In genomic region chr1:9903801-9904527, GRCh38 we compare ENCODE assay signal across 25 cellular contexts. TPM values are rescaled to one million over a fixed set of nuclear protein-coding genes. Genes with fewer than 3 reads are reported as not detected.
DNase-seq lines count a peak whose midpoint lies in the region; ATAC-seq, FAIRE-seq and TF ChIP-seq lines count a peak whose summit lies in the region.
"Had no signal": no experiment of that assay in that cellular context is flagged by ENCODE, and none has a peak within 500 bp of the region (broad histone marks: within the 10 kb centered on the region; RNA-seq: fewer than 3 reads in every experiment).

No MANE protein-coding gene starts in this region.

- intact Hi-C loops in natural killer cell (cut with micrococcal nuclease): no loop called here
- intact Hi-C loops in K562 (cut with micrococcal nuclease): no loop called here
- intact Hi-C loops in A673 (cut with micrococcal nuclease; ENCODE audit: unreplicated experiment): no loop called here

- no peaks in the 10 kb centered on the region for H3K9me3 Mint-ChIP-seq in natural killer cell treated with Interleukin-12 subunit alpha and Interleukin-12 subunit beta and Interleukin-15 and Interleukin-18, amount 100 ng/mL, for 72 hours
- H3K9me3 Mint-ChIP-seq in natural killer cell: no peaks in the 10 kb centered on the region
- no peaks in the 10 kb centered on the region for H3K9me3 Mint-ChIP-seq in stimulated activated naive CD8-positive, alpha-beta T cell treated with anti-CD3 and anti-CD28 coated beads, Interleukin-15, amount 100 ng/mL, for 72 hours
- H3K9me3 Mint-ChIP-seq: activated B cell treated with CpG ODN at 0.5 μM for 24 hours had no signal

- H4K20me1 ChIP-seq in K562 (replicated peaks; ENCODE audit: control insufficient read depth, insufficient read depth, low read length): peaks cover 7% of the 10 kb centered on the region; the same call in 1 of the 2 replicates

- no peak for TF ChIP-seq EP300 in K562 (IDR thresholded peaks at IDR 0.05; ENCODE audit: low read length)

- ATAC-seq in natural killer cell treated with Interleukin-12 subunit alpha and Interleukin-12 subunit beta and Interleukin-15 and Interleukin-18, amount 100 ng/mL, for 72 hours: peak; percentile 53 to 89
- no peak for ATAC-seq in natural killer cell
- ATAC-seq in K562: no peak
- ATAC-seq in stimulated activated naive CD8-positive, alpha-beta T cell treated with anti-CD3 and anti-CD28 coated beads, Interleukin-15, amount 100 ng/mL, for 72 hours: peak; percentile 88
- ATAC-seq: A549, left lobe of liver, SK-N-SH treated with all-trans-retinoic acid at 6 μM for 48 hours had no signal

- H3K9me3 ChIP-seq in K562 (replicated peaks; ENCODE audit: control insufficient read depth, insufficient read depth, low read depth, low read length) (no peaks in the 10 kb centered on the region), A673 (ENCODE audit: low read depth, low read length, poor library complexity, severe bottlenecking) (no peaks in the 10 kb centered on the region), MG63 (no peaks in the 10 kb centered on the region)
- H3K9me3 ChIP-seq: A549, BLaER1, Caco-2, prostate gland, suprapubic skin had no signal

- H3K27me3 Mint-ChIP-seq in natural killer cell treated with Interleukin-12 subunit alpha and Interleukin-12 subunit beta and Interleukin-15 and Interleukin-18, amount 100 ng/mL, for 72 hours: no peaks in the 10 kb centered on the region
- no peaks in the 10 kb centered on the region for H3K27me3 Mint-ChIP-seq in natural killer cell (ENCODE audit: low read depth in 2 of 2)
- no peaks in the 10 kb centered on the region for H3K27me3 Mint-ChIP-seq in stimulated activated naive CD8-positive, alpha-beta T cell treated with anti-CD3 and anti-CD28 coated beads, Interleukin-15, amount 100 ng/mL, for 72 hours
- H3K27me3 Mint-ChIP-seq: activated B cell treated with CpG ODN at 0.5 μM for 24 hours had no signal

- in situ Hi-C loops in K562 (cut with MboI): no loop called here

- H3K27ac ChIP-seq in K562 (ENCODE audit: extremely low read depth, low read depth, low read length) (no peak overlapping the region), A673 (ENCODE audit: low read depth, low read length, poor library complexity, severe bottlenecking) (no peak overlapping the region)
- H3K27ac ChIP-seq: A549, BLaER1, coronary artery, HL-60, prostate gland had no signal

- H3K36me3 ChIP-seq in K562 (ENCODE audit: control insufficient read depth, insufficient read depth, low read length) (no peaks in the 10 kb centered on the region), A673 (ENCODE audit: insufficient read depth, low read length, poor library complexity, severe bottlenecking) (no peaks in the 10 kb centered on the region), MG63 (no peaks in the 10 kb centered on the region)
- H3K36me3 ChIP-seq: BLaER1, prostate gland, suprapubic skin had no signal

- DNase-seq in activated CD4-positive, alpha-beta T cell treated with anti-CD3 and anti-CD28 coated beads, Interleukin-2, amount 50 U/mL, for 48 hours: peak; percentile 33 to 49
- no peak for DNase-seq in activated CD4-positive, alpha-beta T cell treated with anti-CD3 and anti-CD28 coated beads, Interleukin-2, amount 50 U/mL, for 1 hour
- DNase-seq in natural killer cell treated with Interleukin-12 subunit alpha and Interleukin-12 subunit beta and Interleukin-15 and Interleukin-18, amount 100 ng/mL, for 72 hours (ENCODE audit: low spot score): no peak
- DNase-seq in natural killer cell: no peak
- no peak for DNase-seq in K562 (ENCODE audit: extremely low read depth in 1 of 4, low spot score in 3 of 4)
- no peak for DNase-seq in stimulated activated naive CD8-positive, alpha-beta T cell treated with anti-CD3 and anti-CD28 coated beads, Interleukin-15, amount 100 ng/mL, for 72 hours
- no peak for DNase-seq in A673 (ENCODE audit: low spot score)
- no peak for DNase-seq in MG63
- DNase-seq: activated B cell treated with CpG ODN at 0.5 μM for 24 hours; activated CD8-positive, alpha-beta memory T cell treated with anti-CD3 and anti-CD28 coated beads, Interleukin-2, amount 50 U/mL, for 48 hours; Caco-2; MM.1S; NCI-H1436; NCI-H524 treated with DMSO at 0.1 percent for 48 hours; RPMI8226 had no signal

- TF ChIP-seq POLR2A in K562 (conservative IDR thresholded peaks at IDR 0.05): no peak

- peak overlapping the region; percentile 54 to 64 for H3K27ac Mint-ChIP-seq in natural killer cell treated with Interleukin-12 subunit alpha and Interleukin-12 subunit beta and Interleukin-15 and Interleukin-18, amount 100 ng/mL, for 72 hours
- H3K27ac Mint-ChIP-seq in natural killer cell: peak overlapping the region in 1 of 2 donors; percentile 48
- peak overlapping the region in 1 of 2 donors; percentile 49 for H3K27ac Mint-ChIP-seq in stimulated activated naive CD8-positive, alpha-beta T cell treated with anti-CD3 and anti-CD28 coated beads, Interleukin-15, amount 100 ng/mL, for 72 hours
- H3K27ac Mint-ChIP-seq: activated B cell treated with CpG ODN at 0.5 μM for 24 hours had no signal

- peaks cover 5% of the 10 kb centered on the region; the same call in 2 of the 3 replicates for H3K79me2 ChIP-seq in K562 (ENCODE audit: control insufficient read depth, insufficient read depth, low read length)

- H3K4me1 ChIP-seq in K562 (replicated peaks in 1 of 2; ENCODE audit: control insufficient read depth in 2 of 2, insufficient read depth in 2 of 2, low read length in 2 of 2): peaks cover 23 to 33% of the 10 kb centered on the region in 2 experiments; a peak in 4 of 5 replicates
- H3K4me1 ChIP-seq in A673 (ENCODE audit: insufficient read depth, low read length, poor library complexity, severe bottlenecking): peaks cover 6% of the 10 kb centered on the region

- CTCF ChIA-PET in K562 (lab: Yijun Ruan, JAX; ENCODE audit: low intra/inter-chr PET ratio) (no interaction called here), A673 (lab: Charles Lee) (no interaction called here)

- peaks cover 3% of the 10 kb centered on the region for H3K9me1 ChIP-seq in K562 (ENCODE audit: control insufficient read depth, insufficient read depth, low read length)

- H3K9ac ChIP-seq in K562 (ENCODE audit: insufficient read depth in 1 of 2, low read depth in 2 of 2, low read length in 2 of 2): no peak overlapping the region
- H3K9ac ChIP-seq: BLaER1 had no signal

- H3K4me2 ChIP-seq in K562 (ENCODE audit: insufficient read depth, low read length): no peak overlapping the region
- H3K4me2 ChIP-seq: A549, BLaER1 had no signal

- no peak for TF ChIP-seq RAD21 in K562 (CRISPR knock-in tag; conservative IDR thresholded peaks at IDR 0.05 in 1 of 2, IDR thresholded peaks at IDR 0.05 in 1 of 2)

- H3K4me1 Mint-ChIP-seq in natural killer cell treated with Interleukin-12 subunit alpha and Interleukin-12 subunit beta and Interleukin-15 and Interleukin-18, amount 100 ng/mL, for 72 hours (ENCODE audit: low read depth in 2 of 2): peaks cover 34 to 49% of the 10 kb centered on the region in 2 donors
- H3K4me1 Mint-ChIP-seq in natural killer cell: peaks cover 40 to 53% of the 10 kb centered on the region in 2 donors
- H3K4me1 Mint-ChIP-seq in stimulated activated naive CD8-positive, alpha-beta T cell treated with anti-CD3 and anti-CD28 coated beads, Interleukin-15, amount 100 ng/mL, for 72 hours: peaks cover 44% of the 10 kb centered on the region

- BruUV-seq in K562 (replicated peaks; lab: Mats Ljungman, UMichigan) (no TSS peak), A673 (replicated peaks; lab: Mats Ljungman, UMichigan) (no TSS peak)

- no peak for TF ChIP-seq CTCF in natural killer cell (IDR thresholded peaks at IDR 0.05)
- no peak for TF ChIP-seq CTCF in K562 (IDR thresholded peaks at IDR 0.05 in 2 of 3, conservative IDR thresholded peaks at IDR 0.05 in 1 of 3; ENCODE audit: insufficient read depth in 2 of 3, low read depth in 1 of 3, low read length in 3 of 3)
- no peak for TF ChIP-seq CTCF in A673 (conservative IDR thresholded peaks at IDR 0.05; ENCODE audit: low read depth, low read length)

- no peak for FAIRE-seq in K562 (lab: Jason Lieb, UNC)
- FAIRE-seq: A549, endothelial cell of umbilical vein had no signal

- H3K4me3 ChIP-seq in K562 (no peak overlapping the region), A673 (ENCODE audit: low read depth, low read length, poor library complexity, severe bottlenecking) (no peak overlapping the region), MG63 (no peak overlapping the region)
- H3K4me3 ChIP-seq: A549, BLaER1, coronary artery, prostate gland, skin epidermis, suprapubic skin had no signal

- no peak overlapping the region for H2AFZ ChIP-seq in K562 (ENCODE audit: low read depth, low read length)

- WGBS in K562 (ENCODE audit: insufficient coverage, low coverage, missing lambda C conversion rate): 58% methylated on average over 9 of the region's 9 CpGs

- H3K27me3 ChIP-seq in K562 (ENCODE audit: control insufficient read depth in 2 of 2, insufficient read depth in 2 of 2, low read length in 2 of 2) (no peaks in the 10 kb centered on the region), A673 (replicated peaks; ENCODE audit: insufficient read depth, low read depth, low read length, poor library complexity) (no peaks in the 10 kb centered on the region), MG63 (no peaks in the 10 kb centered on the region)
- H3K27me3 ChIP-seq: BLaER1, suprapubic skin had no signal

- no peaks in the 10 kb centered on the region for H3K36me3 Mint-ChIP-seq in natural killer cell treated with Interleukin-12 subunit alpha and Interleukin-12 subunit beta and Interleukin-15 and Interleukin-18, amount 100 ng/mL, for 72 hours
- H3K36me3 Mint-ChIP-seq in natural killer cell: no peaks in the 10 kb centered on the region

- peak overlapping the region; percentile 37 for H3K4me3 Mint-ChIP-seq in natural killer cell treated with Interleukin-12 subunit alpha and Interleukin-12 subunit beta and Interleukin-15 and Interleukin-18, amount 100 ng/mL, for 72 hours
- H3K4me3 Mint-ChIP-seq in natural killer cell: no peak overlapping the region
- no peak overlapping the region for H3K4me3 Mint-ChIP-seq in stimulated activated naive CD8-positive, alpha-beta T cell treated with anti-CD3 and anti-CD28 coated beads, Interleukin-15, amount 100 ng/mL, for 72 hours
- H3K4me3 Mint-ChIP-seq: activated B cell treated with CpG ODN at 0.5 μM for 24 hours had no signal

- POLR2A ChIA-PET in K562 (lab: Yijun Ruan, JAX) (interaction anchor here (0.6 to 1.3 kb wide), 5 partner anchors 11 to 92 kb away, joined by 3 to 5 read pairs (median 3); partner anchors contain the start of gene NMNAT1), A673 (lab: Charles Lee; ENCODE audit: low non-redundant PET) (no interaction called here)

RNA-seq across cellular contexts. Expression of gene CTNNBIP1, which starts 6.1 kb away (rescaled TPM):
- 10 to 100 TPM; 12.5 to 18.7 TPM for total RNA-seq in natural killer cell treated with Interleukin-12 subunit alpha and Interleukin-12 subunit beta and Interleukin-15 and Interleukin-18, amount 100 ng/mL, for 72 hours
- total RNA-seq in natural killer cell (10 to 100 TPM; 26.4 to 31.0 (median 29.8) TPM), K562 (2014; rRNA removed) (27.6 and 30.0 TPM in 2 replicates), K562 (2014; rRNA removed; fragmentation: Illumina TruSeq; extraction: Trizol) (6.9 and 11.5 TPM in 2 replicates), K562 (2015; rRNA removed; fragmentation: Illumina TruSeq; extraction: Trizol) (12.3 and 14.7 TPM in 2 replicates), K562 (2021) (26.3 and 27.1 TPM in 2 replicates), A673 (2021) (14.6 and 22.0 TPM in 2 replicates)
- total RNA-seq in K562 (2011; cell fraction: chromatin; rRNA removed; ENCODE audit: low replicate concordance): 6.8 and 10.7 TPM in 2 replicates
- 8.0 and 8.3 TPM in 2 replicates for total RNA-seq in K562 (2011; cell fraction: nucleolus; rRNA removed)
- 7.6 and 7.8 TPM in 2 replicates for total RNA-seq in K562 (2011; cell fraction: nucleoplasm; rRNA removed)
- polyA plus RNA-seq in K562 (2011; rRNA removed) (29.2 and 37.0 TPM in 2 replicates), K562 (2014; fragmentation: Illumina TruSeq; extraction: Trizol) (10.1 and 10.2 TPM in 2 replicates), K562 (2014; fragmentation: Nextera tagmentation; extraction: Ambion mirVana) (under 1 TPM; 0.65 to 0.78 TPM), K562 (2014; rRNA removed) (17.5 and 28.5 TPM in 2 replicates)
- polyA plus RNA-seq in K562 (2011; cell fraction: cytosol; rRNA removed): 30.0 and 36.2 TPM in 2 replicates
- polyA plus RNA-seq in K562 (2011; cell fraction: nucleus; rRNA removed): 12.6 and 16.6 TPM in 2 replicates
- polyA plus RNA-seq in K562 (2012): 24.1 and 49.0 TPM in 2 replicates
- polyA minus RNA-seq in K562 (2011; rRNA and poly(A)+ RNA removed): 13.0 and 17.0 TPM in 2 replicates
- polyA minus RNA-seq in K562 (2011; cell fraction: cytosol; rRNA and poly(A)+ RNA removed): 20.5 and 28.2 TPM in 2 replicates
- 2.0 and 3.0 TPM in 2 replicates for polyA minus RNA-seq in K562 (2011; cell fraction: nucleus; rRNA and poly(A)+ RNA removed)
- total RNA-seq in MG63 (2014; rRNA removed; shearing (Covaris generic); ENCODE audit: low replicate concordance): 18.0 and 21.5 TPM in 2 replicates

RNA-seq across cellular contexts. Expression of gene LZIC, which starts 39.2 kb away (rescaled TPM):
- total RNA-seq in natural killer cell treated with Interleukin-12 subunit alpha and Interleukin-12 subunit beta and Interleukin-15 and Interleukin-18, amount 100 ng/mL, for 72 hours: 10 to 100 TPM; 24.8 to 25.5 TPM
- total RNA-seq in natural killer cell (10 to 100 TPM; 19.5 to 21.9 (median 21.7) TPM), K562 (2014; rRNA removed) (32.9 and 36.0 TPM in 2 replicates), K562 (2014; rRNA removed; fragmentation: Illumina TruSeq; extraction: Trizol) (76.8 and 90.6 TPM in 2 replicates), K562 (2015; rRNA removed; fragmentation: Illumina TruSeq; extraction: Trizol) (67.1 and 71.3 TPM in 2 replicates), K562 (2021) (46.7 and 51.4 TPM in 2 replicates), A673 (2021) (53.7 and 56.5 TPM in 2 replicates)
- 7.2 and 15.2 TPM in 2 replicates for total RNA-seq in K562 (2011; cell fraction: chromatin; rRNA removed; ENCODE audit: low replicate concordance)
- total RNA-seq in K562 (2011; cell fraction: nucleolus; rRNA removed): 5.4 and 6.8 TPM in 2 replicates
- 13.1 and 20.9 TPM in 2 replicates for total RNA-seq in K562 (2011; cell fraction: nucleoplasm; rRNA removed)
- polyA plus RNA-seq in K562 (2011; rRNA removed) (27.4 and 34.4 TPM in 2 replicates), K562 (2014; fragmentation: Illumina TruSeq; extraction: Trizol) (55.6 and 61.7 TPM in 2 replicates), K562 (2014; fragmentation: Nextera tagmentation; extraction: Ambion mirVana) (100 to 1,000 TPM; 101 to 109 TPM), K562 (2014; rRNA removed) (36.7 and 39.1 TPM in 2 replicates)
- 5.9 and 13.7 TPM in 2 replicates for polyA plus RNA-seq in K562 (2011; cell fraction: cytosol; rRNA removed)
- polyA plus RNA-seq in K562 (2011; cell fraction: nucleus; rRNA removed): 6.1 and 10.2 TPM in 2 replicates
- 38.8 and 46.3 TPM in 2 replicates for polyA plus RNA-seq in K562 (2012)
- polyA minus RNA-seq in K562 (2011; rRNA and poly(A)+ RNA removed): 37.0 and 48.2 TPM in 2 replicates
- 12.8 and 14.4 TPM in 2 replicates for polyA minus RNA-seq in K562 (2011; cell fraction: cytosol; rRNA and poly(A)+ RNA removed)
- 2.6 and 7.2 TPM in 2 replicates for polyA minus RNA-seq in K562 (2011; cell fraction: nucleus; rRNA and poly(A)+ RNA removed)
- 40.3 and 47.6 TPM in 2 replicates for total RNA-seq in MG63 (2014; rRNA removed; shearing (Covaris generic); ENCODE audit: low replicate concordance)

RNA-seq across cellular contexts. Expression of gene NMNAT1, which starts 39.3 kb away (rescaled TPM):
- total RNA-seq in natural killer cell treated with Interleukin-12 subunit alpha and Interleukin-12 subunit beta and Interleukin-15 and Interleukin-18, amount 100 ng/mL, for 72 hours: 10 to 100 TPM in 1 of 2 donors, 1 to 10 TPM in 1; 9.8 to 12.3 TPM
- total RNA-seq in natural killer cell (1 to 10 TPM; 2.6 to 4.7 (median 2.9) TPM), K562 (2014; rRNA removed) (5.9 and 7.5 TPM in 2 replicates), K562 (2014; rRNA removed; fragmentation: Illumina TruSeq; extraction: Trizol) (12.8 and 16.5 TPM in 2 replicates), K562 (2015; rRNA removed; fragmentation: Illumina TruSeq; extraction: Trizol) (12.2 and 13.1 TPM in 2 replicates), K562 (2021) (7.8 and 8.1 TPM in 2 replicates), A673 (2021) (4.3 and 4.5 TPM in 2 replicates)
- total RNA-seq in K562 (2011; cell fraction: chromatin; rRNA removed; ENCODE audit: low replicate concordance): 19.3 and 21.2 TPM in 2 replicates
- 13.3 and 14.3 TPM in 2 replicates for total RNA-seq in K562 (2011; cell fraction: nucleolus; rRNA removed)
- total RNA-seq in K562 (2011; cell fraction: nucleoplasm; rRNA removed): 17.5 and 22.6 TPM in 2 replicates
- polyA plus RNA-seq in K562 (2011; rRNA removed) (14.6 and 20.5 TPM in 2 replicates), K562 (2014; fragmentation: Illumina TruSeq; extraction: Trizol) (8.7 TPM in 2 replicates), K562 (2014; fragmentation: Nextera tagmentation; extraction: Ambion mirVana) (10 to 100 TPM; 12.1 to 13.3 TPM), K562 (2014; rRNA removed) (5.1 and 6.1 TPM in 2 replicates)
- 7.5 and 14.5 TPM in 2 replicates for polyA plus RNA-seq in K562 (2011; cell fraction: cytosol; rRNA removed)
- 6.0 and 9.9 TPM in 2 replicates for polyA plus RNA-seq in K562 (2011; cell fraction: nucleus; rRNA removed)
- 11.6 and 12.5 TPM in 2 replicates for polyA plus RNA-seq in K562 (2012)
- 18.7 and 30.0 TPM in 2 replicates for polyA minus RNA-seq in K562 (2011; rRNA and poly(A)+ RNA removed)
- polyA minus RNA-seq in K562 (2011; cell fraction: cytosol; rRNA and poly(A)+ RNA removed): 4.6 and 6.7 TPM in 2 replicates
- 2.0 and 11.7 TPM in 2 replicates for polyA minus RNA-seq in K562 (2011; cell fraction: nucleus; rRNA and poly(A)+ RNA removed)
- 6.5 and 10.1 TPM in 2 replicates for total RNA-seq in MG63 (2014; rRNA removed; shearing (Covaris generic); ENCODE audit: low replicate concordance)

Comparison
In these comparisons a context has a peak if more than half of its experiments do, and no peak if none do; other contexts are left out.
1. DNase-seq: peak in activated CD4-positive, alpha-beta T cell treated with anti-CD3 and anti-CD28 coated beads, Interleukin-2, amount 50 U/mL, for 48 hours (2 of 2); none in activated CD4-positive, alpha-beta T cell treated with anti-CD3 and anti-CD28 coated beads, Interleukin-2, amount 50 U/mL, for 1 hour (single experiment), natural killer cell treated with Interleukin-12 subunit alpha and Interleukin-12 subunit beta and Interleukin-15 and Interleukin-18, amount 100 ng/mL, for 72 hours (single experiment), natural killer cell (single experiment), K562 (0 of 4), stimulated activated naive CD8-positive, alpha-beta T cell treated with anti-CD3 and anti-CD28 coated beads, Interleukin-15, amount 100 ng/mL, for 72 hours (0 of 2), A673 (single experiment) and MG63 (single experiment).
2. ATAC-seq: peak in natural killer cell treated with Interleukin-12 subunit alpha and Interleukin-12 subunit beta and Interleukin-15 and Interleukin-18, amount 100 ng/mL, for 72 hours (2 of 2) and stimulated activated naive CD8-positive, alpha-beta T cell treated with anti-CD3 and anti-CD28 coated beads, Interleukin-15, amount 100 ng/mL, for 72 hours (single experiment); none in natural killer cell (0 of 3) and K562 (single experiment).